34 cellular contexts compared by ENCODE assay signal in genomic region chr2:28375236-28375635, GRCh38.
"Had no signal": no experiment of that assay in that cellular context is flagged by ENCODE, and none has a peak within 500 bp of the region (broad histone marks: within the 10 kb centered on the region; RNA-seq: fewer than 3 reads in every experiment).

No MANE protein-coding gene starts in this region.

- H3K36me3 ChIP-seq: MG63, Peyer's patch, WERI-Rb-1 had no signal

- H3K27me3 Mint-ChIP-seq: activated CD8-positive, alpha-beta T cell treated with anti-CD3 and anti-CD28 coated beads for 36 hours; activated T-helper 17 cell treated with anti-CD3 and anti-CD28 coated beads, Interleukin-2, amount 50 U/mL, for 72 hours had no signal

- DNase-seq: activated CD4-positive, alpha-beta T cell treated with anti-CD3 and anti-CD28 coated beads, Interleukin-2, amount 10 ng/mL, durations not matched to agents 24 days and 14 days; activated CD4-positive, alpha-beta T cell treated with anti-CD3 and anti-CD28 coated beads, Interleukin-2, amount 50 U/mL, for 4 hours; activated CD8-positive, alpha-beta T cell treated with anti-CD3 and anti-CD28 coated beads for 36 hours; activated effector memory CD4-positive, alpha-beta T cell treated with anti-CD3 and anti-CD28 coated beads, Interleukin-2, amount 50 U/mL, for 16 hours; activated naive CD4-positive, alpha-beta T cell; activated naive CD4-positive, alpha-beta T cell treated with anti-CD3 and anti-CD28 coated beads, Interleukin-2, amount 50 U/mL, for 16 hours; activated naive CD8-positive, alpha-beta T cell treated with anti-CD3 and anti-CD28 coated beads for 36 hours; activated T-cell treated with anti-CD3 and anti-CD28 coated beads, Interleukin-2, amount 50 U/mL, for 1 hour; activated T-cell treated with anti-CD3 and anti-CD28 coated beads, Interleukin-2, amount 50 U/mL, for 72 hours; anterior cingulate cortex; caudate nucleus; Karpas-422; KBM-7; MG63; NCI-H1048; NCI-H1436 treated with DMSO at 0.1 percent for 48 hours; NCI-H1694 treated with DMSO at 0.1 percent for 48 hours; NCI-H2029; NCI-H345; NCI-H524 treated with DMSO at 0.1 percent for 48 hours; NK-92 treated with Interleukin-12 subunit alpha and Interleukin-12 subunit beta, amount 100 ng/mL, for 24 hours; PC-3; RPMI8226; SIG-M5; SW 1271; T-helper 1 cell; T-helper 2 cell; T-helper 9 cell; WERI-Rb-1 had no signal

- H3K27me3 ChIP-seq: MG63, Peyer's patch had no signal

- H3K4me3 Mint-ChIP-seq: activated CD4-positive, alpha-beta T cell treated with anti-CD3 and anti-CD28 coated beads, Interleukin-2, amount 10 ng/mL, durations not matched to agents 24 days and 14 days; activated CD8-positive, alpha-beta T cell treated with anti-CD3 and anti-CD28 coated beads for 36 hours; activated naive CD8-positive, alpha-beta T cell treated with anti-CD3 and anti-CD28 coated beads for 36 hours; activated T-cell treated with anti-CD3 and anti-CD28 coated beads, Interleukin-2, amount 50 U/mL, for 72 hours; activated T-helper 17 cell treated with anti-CD3 and anti-CD28 coated beads, Interleukin-2, amount 50 U/mL, for 72 hours; brain had no signal

- H3K36me3 Mint-ChIP-seq: activated naive CD8-positive, alpha-beta T cell treated with anti-CD3 and anti-CD28 coated beads for 36 hours; brain had no signal

- H3K27ac ChIP-seq: WERI-Rb-1 had no signal

- H3K9me3 Mint-ChIP-seq: activated CD4-positive, alpha-beta T cell treated with anti-CD3 and anti-CD28 coated beads, Interleukin-2, amount 10 ng/mL, durations not matched to agents 24 days and 14 days; activated CD8-positive, alpha-beta T cell treated with anti-CD3 and anti-CD28 coated beads for 36 hours; activated naive CD8-positive, alpha-beta T cell treated with anti-CD3 and anti-CD28 coated beads for 36 hours; activated T-cell treated with anti-CD3 and anti-CD28 coated beads, Interleukin-2, amount 50 U/mL, for 72 hours; activated T-helper 17 cell treated with anti-CD3 and anti-CD28 coated beads, Interleukin-2, amount 50 U/mL, for 72 hours; brain had no signal

- H3K27ac Mint-ChIP-seq: activated CD4-positive, alpha-beta T cell treated with anti-CD3 and anti-CD28 coated beads, Interleukin-2, amount 10 ng/mL, durations not matched to agents 24 days and 14 days; activated CD8-positive, alpha-beta T cell treated with anti-CD3 and anti-CD28 coated beads for 36 hours; activated naive CD8-positive, alpha-beta T cell treated with anti-CD3 and anti-CD28 coated beads for 36 hours; activated T-cell treated with anti-CD3 and anti-CD28 coated beads, Interleukin-2, amount 50 U/mL, for 72 hours; activated T-helper 17 cell treated with anti-CD3 and anti-CD28 coated beads, Interleukin-2, amount 50 U/mL, for 72 hours; brain had no signal

- H3K4me3 ChIP-seq: MG63, Peyer's patch had no signal

- H3K9me3 ChIP-seq: MG63, Peyer's patch had no signal

- ATAC-seq: activated CD8-positive, alpha-beta T cell treated with anti-CD3 and anti-CD28 coated beads for 36 hours; activated T-cell treated with anti-CD3 and anti-CD28 coated beads, Interleukin-2, amount 50 U/mL, for 72 hours; activated T-helper 17 cell treated with anti-CD3 and anti-CD28 coated beads, Interleukin-2, amount 50 U/mL, for 72 hours; PC-3; Right ventricle myocardium inferior; SK-N-SH treated with all-trans-retinoic acid at 6 μM for 48 hours had no signal
